ENCODE assay signal across 26 cellular contexts in genomic region chr12:88383405-88383804, GRCh38.
DNase-seq lines count a peak whose midpoint lies in the region; ATAC-seq and TF ChIP-seq lines count a peak whose summit lies in the region.
"Had no signal": no experiment of that assay in that cellular context is flagged by ENCODE, and none has a peak within 500 bp of the region (broad histone marks: within the 10 kb centered on the region; RNA-seq: fewer than 3 reads in every experiment).

No MANE protein-coding gene starts in this region.

- H3K36me3 Mint-ChIP-seq in CD8-positive, alpha-beta memory T cell, result no peaks in the 10 kb centered on the region
- H3K36me3 Mint-ChIP-seq: brain had no signal

- ATAC-seq in GM18505 (IDR thresholded peaks at IDR 0.05; ENCODE audit: unreplicated experiment) (peak; percentile 69), GM21515 (IDR thresholded peaks at IDR 0.05; ENCODE audit: unreplicated experiment) (peak; percentile 68), HG03095 (IDR thresholded peaks at IDR 0.05; ENCODE audit: unreplicated experiment) (peak; percentile 48), HG02973 (IDR thresholded peaks at IDR 0.05; ENCODE audit: unreplicated experiment) (no peak)
- ATAC-seq: A549; activated naive CD8-positive, alpha-beta T cell treated with anti-CD3 and anti-CD28 coated beads, Interleukin-2, amount 50 U/mL, for 24 hours; heart left ventricle; K562; PC-3 had no signal

- DNase-seq in NOMO-1 (lab: John Stamatoyannopoulos, UW; ENCODE audit: unreplicated experiment in 2 of 2), result peak; percentile 52 to 55
- DNase-seq in CD8-positive, alpha-beta memory T cell, result no peak
- no peak for DNase-seq in G401 (ENCODE audit: low spot score)
- DNase-seq in HK-2 (ENCODE audit: unreplicated experiment), result no peak
- DNase-seq: activated CD4-positive, alpha-beta T cell treated with anti-CD3 and anti-CD28 coated beads, Interleukin-2, amount 50 U/mL, for 1 hour; activated CD8-positive, alpha-beta memory T cell treated with anti-CD3 and anti-CD28 coated beads, Interleukin-2, amount 50 U/mL, for 4 hours; activated naive CD8-positive, alpha-beta T cell treated with anti-CD3 and anti-CD28 coated beads, Interleukin-2, amount 50 U/mL, for 24 hours; colonic mucosa; heart left ventricle; left ventricle myocardium inferior; midbrain; NCI-H1092 treated with DMSO at 0.1 percent for 48 hours; NCI-H2081 treated with DMSO at 0.1 percent for 48 hours; NCI-H524; PC-3; SIG-M5; small intestine had no signal

- no peaks in the 10 kb centered on the region for H3K27me3 ChIP-seq in CD8-positive, alpha-beta memory T cell (ENCODE audit: insufficient read depth, low read length, poor library complexity, severe bottlenecking)
- H3K27me3 ChIP-seq: BLaER1 treated with 17β-estradiol and CSF1 and Interleukin-3, amounts not matched to agents 10 nM and 100 nM; colonic mucosa; heart left ventricle had no signal

- TF ChIP-seq POLR2A in GM18505 (IDR thresholded peaks at IDR 0.05; ENCODE audit: borderline replicate concordance, extremely low read depth, insufficient read depth, insufficient read length), result no peak

- no peaks in the 10 kb centered on the region for H3K9me3 ChIP-seq in CD8-positive, alpha-beta memory T cell (ENCODE audit: low read length)
- H3K9me3 ChIP-seq: A549, colonic mucosa, prostate gland had no signal

- no peak overlapping the region for H3K4me3 Mint-ChIP-seq in CD8-positive, alpha-beta memory T cell
- H3K4me3 Mint-ChIP-seq: activated naive CD8-positive, alpha-beta T cell treated with anti-CD3 and anti-CD28 coated beads, Interleukin-2, amount 50 U/mL, for 24 hours; brain had no signal

- H3K27ac ChIP-seq in CD8-positive, alpha-beta memory T cell (ENCODE audit: low read depth, low read length), result no peak overlapping the region
- H3K27ac ChIP-seq: A549; BLaER1 treated with 17β-estradiol and CSF1 and Interleukin-3, amounts not matched to agents 10 nM and 100 nM; colonic mucosa; heart left ventricle; left ventricle myocardium inferior; prostate gland had no signal

- H3K27me3 Mint-ChIP-seq in CD8-positive, alpha-beta memory T cell, result no peaks in the 10 kb centered on the region
- H3K27me3 Mint-ChIP-seq: brain had no signal

- CTCF ChIA-PET in CD8-positive, alpha-beta memory T cell (lab: Charles Lee), result no interaction called here

- no peaks in the 10 kb centered on the region for H3K36me3 ChIP-seq in CD8-positive, alpha-beta memory T cell (ENCODE audit: insufficient read depth, low read length)
- H3K36me3 ChIP-seq: BLaER1 treated with 17β-estradiol and CSF1 and Interleukin-3, amounts not matched to agents 10 nM and 100 nM; colonic mucosa; heart left ventricle; left ventricle myocardium inferior; prostate gland had no signal

- H3K9me3 Mint-ChIP-seq in CD8-positive, alpha-beta memory T cell, result no peaks in the 10 kb centered on the region

- H3K4me3 ChIP-seq in CD8-positive, alpha-beta memory T cell (ENCODE audit: low read length), result no peak overlapping the region
- H3K4me3 ChIP-seq: A549; BLaER1 treated with 17β-estradiol and CSF1 and Interleukin-3, amounts not matched to agents 10 nM and 100 nM; colonic mucosa; heart left ventricle; K562; left ventricle myocardium inferior; prostate gland had no signal

- H3K4me1 Mint-ChIP-seq in CD8-positive, alpha-beta memory T cell, result no peaks in the 10 kb centered on the region
- H3K4me1 Mint-ChIP-seq: activated naive CD8-positive, alpha-beta T cell treated with anti-CD3 and anti-CD28 coated beads, Interleukin-2, amount 50 U/mL, for 24 hours had no signal

- no peak overlapping the region for H3K27ac Mint-ChIP-seq in CD8-positive, alpha-beta memory T cell
- H3K27ac Mint-ChIP-seq: activated naive CD8-positive, alpha-beta T cell treated with anti-CD3 and anti-CD28 coated beads, Interleukin-2, amount 50 U/mL, for 24 hours; brain had no signal

- H3K4me1 ChIP-seq in CD8-positive, alpha-beta memory T cell (ENCODE audit: insufficient read depth, low read length), result no peaks in the 10 kb centered on the region
- H3K4me1 ChIP-seq: A549, colonic mucosa, left ventricle myocardium inferior, prostate gland had no signal

- in situ Hi-C loops in G401 (cut with HindIII; ENCODE audit: low sequenced_read_pairs), result no loop called here

- POLR2A ChIA-PET in CD8-positive, alpha-beta memory T cell (lab: Charles Lee), result no interaction called here

Comparison
In these comparisons a context has a peak if more than half of its experiments do, and no peak if none do; other contexts are left out.
1. DNase-seq: peak in NOMO-1 (2 of 2); none in CD8-positive, alpha-beta memory T cell (0 of 5), G401 (single experiment) and HK-2 (single experiment).